ENCODE assay signal across 1 cellular context in the genomic region with DNA sequence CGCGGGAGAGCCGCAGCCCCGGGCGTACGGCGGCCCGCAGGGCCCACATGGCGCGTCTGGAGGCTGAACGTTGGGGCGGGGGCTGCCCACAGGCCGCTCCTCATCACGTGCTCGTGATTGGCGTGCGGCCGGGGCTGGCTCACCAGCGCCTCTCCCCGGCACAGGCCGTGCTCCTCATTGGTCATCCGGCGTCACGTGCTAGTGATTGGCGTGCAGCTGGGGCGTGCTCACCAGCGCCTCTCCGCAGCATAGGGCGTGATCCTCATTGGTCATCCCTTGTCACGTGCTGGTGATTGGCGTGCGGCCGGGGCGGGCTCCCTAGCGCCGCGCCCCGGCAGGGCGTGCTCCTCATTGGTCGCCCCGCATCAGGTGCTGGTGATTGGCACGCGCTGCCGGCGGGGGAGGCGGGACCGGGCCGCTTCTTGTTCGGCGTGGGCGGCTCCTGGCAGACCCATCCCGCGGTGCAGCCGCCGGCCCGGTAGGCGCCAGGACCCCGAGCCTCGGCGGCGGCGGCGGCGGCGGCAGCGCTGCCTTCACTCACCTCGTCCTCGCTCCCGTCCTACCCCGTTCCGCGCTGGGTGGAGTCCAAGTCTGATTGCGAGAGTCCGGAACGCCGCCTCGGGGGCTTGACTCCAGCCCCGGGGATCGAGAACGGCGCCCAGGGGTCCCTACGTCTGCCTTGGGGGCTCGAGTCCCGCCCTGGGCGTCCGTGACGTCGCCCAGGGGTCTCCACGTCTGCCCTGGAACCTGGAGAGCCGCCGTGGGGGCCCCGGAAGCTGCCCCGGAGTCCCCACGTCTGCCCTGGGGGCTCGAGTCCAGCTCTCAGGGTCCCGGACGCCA.
TF ChIP-seq lines count a peak whose summit lies in the region.

A gene with protein sequence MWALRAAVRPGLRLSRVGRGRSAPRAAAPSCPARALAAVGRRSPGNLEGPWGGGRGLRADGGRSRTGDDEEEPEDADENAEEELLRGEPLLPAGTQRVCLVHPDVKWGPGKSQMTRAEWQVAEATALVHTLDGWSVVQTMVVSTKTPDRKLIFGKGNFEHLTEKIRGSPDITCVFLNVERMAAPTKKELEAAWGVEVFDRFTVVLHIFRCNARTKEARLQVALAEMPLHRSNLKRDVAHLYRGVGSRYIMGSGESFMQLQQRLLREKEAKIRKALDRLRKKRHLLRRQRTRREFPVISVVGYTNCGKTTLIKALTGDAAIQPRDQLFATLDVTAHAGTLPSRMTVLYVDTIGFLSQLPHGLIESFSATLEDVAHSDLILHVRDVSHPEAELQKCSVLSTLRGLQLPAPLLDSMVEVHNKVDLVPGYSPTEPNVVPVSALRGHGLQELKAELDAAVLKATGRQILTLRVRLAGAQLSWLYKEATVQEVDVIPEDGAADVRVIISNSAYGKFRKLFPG (minus strand): TSS at position 58 of the 840 bp plus-strand sequence. CDS start 9 bp downstream, at position 49.

TF ChIP-seq in HepG2, 621 proteins besides CTCF, POLR2A, EP300 and RAD21 (continued from another document and continues in another):
- peak; percentile 93 for TF ChIP-seq TFE3 (CRISPR knock-in tag; IDR thresholded peaks at IDR 0.05)
- TF ChIP-seq, protein P1, sequence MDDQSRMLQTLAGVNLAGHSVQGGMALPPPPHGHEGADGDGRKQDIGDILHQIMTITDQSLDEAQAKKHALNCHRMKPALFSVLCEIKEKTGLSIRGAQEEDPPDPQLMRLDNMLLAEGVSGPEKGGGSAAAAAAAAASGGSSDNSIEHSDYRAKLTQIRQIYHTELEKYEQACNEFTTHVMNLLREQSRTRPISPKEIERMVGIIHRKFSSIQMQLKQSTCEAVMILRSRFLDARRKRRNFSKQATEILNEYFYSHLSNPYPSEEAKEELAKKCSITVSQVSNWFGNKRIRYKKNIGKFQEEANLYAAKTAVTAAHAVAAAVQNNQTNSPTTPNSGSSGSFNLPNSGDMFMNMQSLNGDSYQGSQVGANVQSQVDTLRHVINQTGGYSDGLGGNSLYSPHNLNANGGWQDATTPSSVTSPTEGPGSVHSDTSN (CRISPR knock-in tag; IDR thresholded peaks at IDR 0.05; ENCODE audit: borderline replicate concordance) = peak; percentile 99; the same call in 1 of the 2 replicates
- TF ChIP-seq POGK (CRISPR knock-in tag; conservative IDR thresholded peaks at IDR 0.05) = peak; percentile 97
- TF ChIP-seq ZFP1 (CRISPR knock-in tag; IDR thresholded peaks at IDR 0.05) = no peak
- peak; percentile 77 for TF ChIP-seq POLR2G (IDR thresholded peaks at IDR 0.05; ENCODE audit: low read depth, low read length)
- 0 out of 2 replicates have a peak, but pooled peaks have one; percentile 74 for TF ChIP-seq FIP1L1 (IDR thresholded peaks at IDR 0.05; ENCODE audit: borderline replicate concordance, insufficient read depth, low read depth, low read length)
- peak; percentile 85; the same call in 1 of the 2 replicates for TF ChIP-seq ARNT2 (CRISPR knock-in tag; IDR thresholded peaks at IDR 0.05; ENCODE audit: low read depth)
- TF ChIP-seq MNT (IDR thresholded peaks at IDR 0.05) = peak; percentile 94
- no peak for TF ChIP-seq ZBTB2 (CRISPR knock-in tag; IDR thresholded peaks at IDR 0.05; ENCODE audit: low read depth)
- TF ChIP-seq, protein P2, sequence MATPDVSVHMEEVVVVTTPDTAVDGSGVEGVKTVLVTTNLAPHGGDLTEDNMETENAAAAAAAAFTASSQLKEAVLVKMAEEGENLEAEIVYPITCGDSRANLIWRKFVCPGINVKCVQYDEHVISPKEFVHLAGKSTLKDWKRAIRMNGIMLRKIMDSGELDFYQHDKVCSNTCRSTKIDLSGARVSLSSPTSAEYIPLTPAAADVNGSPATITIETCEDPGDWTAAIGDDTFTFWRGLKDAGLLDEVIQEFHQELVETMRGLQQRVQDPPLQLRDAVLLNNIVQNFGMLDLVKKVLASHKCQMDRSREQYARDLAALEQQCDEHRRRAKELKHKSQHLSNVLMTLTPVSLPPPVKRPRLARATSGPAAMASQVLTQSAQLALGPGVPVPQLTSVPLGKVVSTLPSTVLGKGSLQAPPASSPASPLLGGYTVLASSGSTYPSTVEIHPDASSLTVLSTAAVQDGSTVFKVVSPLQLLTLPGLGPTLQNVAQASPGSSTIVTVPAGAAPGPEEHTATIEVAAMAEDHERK (CRISPR knock-in tag; IDR thresholded peaks at IDR 0.05; ENCODE audit: low read depth) = peak; percentile 28; the same call in 1 of the 2 replicates
- TF ChIP-seq GABPB1 (CRISPR knock-in tag; IDR thresholded peaks at IDR 0.05) = peak; percentile 80; the same call in 1 of the 2 replicates
- TF ChIP-seq TSC22D2 (CRISPR knock-in tag; IDR thresholded peaks at IDR 0.05; ENCODE audit: borderline replicate concordance) = 0 out of 2 replicates have a peak, but pooled peaks have one; percentile 21
- TF ChIP-seq ZNF136 (CRISPR knock-in tag; IDR thresholded peaks at IDR 0.05; ENCODE audit: low read depth) = 0 out of 2 replicates have a peak, but pooled peaks have one; percentile 63
- 0 out of 2 replicates have a peak, but pooled peaks have one; percentile 4 for TF ChIP-seq ZNF232 (CRISPR knock-in tag; IDR thresholded peaks at IDR 0.05; ENCODE audit: borderline replicate concordance)
- TF ChIP-seq SP4 (CRISPR knock-in tag; IDR thresholded peaks at IDR 0.05) = peak; percentile 100
- no peak for TF ChIP-seq RORA (CRISPR knock-in tag; IDR thresholded peaks at IDR 0.05)
- TF ChIP-seq ZNF776 (CRISPR knock-in tag; IDR thresholded peaks at IDR 0.05) = peak; percentile 19; the same call in 1 of the 2 replicates
- peak; percentile 80; the same call in 1 of the 2 replicates for TF ChIP-seq ATF7-NPFF (CRISPR knock-in tag; IDR thresholded peaks at IDR 0.05; ENCODE audit: low read depth)
- TF ChIP-seq LBX2 (CRISPR knock-in tag; IDR thresholded peaks at IDR 0.05; ENCODE audit: borderline replicate concordance) = 0 out of 2 replicates have a peak, but pooled peaks have one; percentile 64
- no peak for TF ChIP-seq PHB2 (IDR thresholded peaks at IDR 0.05; ENCODE audit: partially characterized antibody)
- TF ChIP-seq, protein P3, sequence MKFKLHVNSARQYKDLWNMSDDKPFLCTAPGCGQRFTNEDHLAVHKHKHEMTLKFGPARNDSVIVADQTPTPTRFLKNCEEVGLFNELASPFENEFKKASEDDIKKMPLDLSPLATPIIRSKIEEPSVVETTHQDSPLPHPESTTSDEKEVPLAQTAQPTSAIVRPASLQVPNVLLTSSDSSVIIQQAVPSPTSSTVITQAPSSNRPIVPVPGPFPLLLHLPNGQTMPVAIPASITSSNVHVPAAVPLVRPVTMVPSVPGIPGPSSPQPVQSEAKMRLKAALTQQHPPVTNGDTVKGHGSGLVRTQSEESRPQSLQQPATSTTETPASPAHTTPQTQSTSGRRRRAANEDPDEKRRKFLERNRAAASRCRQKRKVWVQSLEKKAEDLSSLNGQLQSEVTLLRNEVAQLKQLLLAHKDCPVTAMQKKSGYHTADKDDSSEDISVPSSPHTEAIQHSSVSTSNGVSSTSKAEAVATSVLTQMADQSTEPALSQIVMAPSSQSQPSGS (CRISPR knock-in tag; IDR thresholded peaks at IDR 0.05) = peak; percentile 73
- peak; percentile 63 for TF ChIP-seq PHF8 (CRISPR knock-in tag; IDR thresholded peaks at IDR 0.05)
- peak; percentile 47; the same call in 1 of the 2 replicates for TF ChIP-seq ZNF788 (CRISPR knock-in tag; IDR thresholded peaks at IDR 0.05; ENCODE audit: borderline replicate concordance)
- TF ChIP-seq ZBTB43 (CRISPR knock-in tag; conservative IDR thresholded peaks at IDR 0.05) = 0 out of 2 replicates have a peak, but pooled peaks have one; percentile 43
- TF ChIP-seq, protein P4, sequence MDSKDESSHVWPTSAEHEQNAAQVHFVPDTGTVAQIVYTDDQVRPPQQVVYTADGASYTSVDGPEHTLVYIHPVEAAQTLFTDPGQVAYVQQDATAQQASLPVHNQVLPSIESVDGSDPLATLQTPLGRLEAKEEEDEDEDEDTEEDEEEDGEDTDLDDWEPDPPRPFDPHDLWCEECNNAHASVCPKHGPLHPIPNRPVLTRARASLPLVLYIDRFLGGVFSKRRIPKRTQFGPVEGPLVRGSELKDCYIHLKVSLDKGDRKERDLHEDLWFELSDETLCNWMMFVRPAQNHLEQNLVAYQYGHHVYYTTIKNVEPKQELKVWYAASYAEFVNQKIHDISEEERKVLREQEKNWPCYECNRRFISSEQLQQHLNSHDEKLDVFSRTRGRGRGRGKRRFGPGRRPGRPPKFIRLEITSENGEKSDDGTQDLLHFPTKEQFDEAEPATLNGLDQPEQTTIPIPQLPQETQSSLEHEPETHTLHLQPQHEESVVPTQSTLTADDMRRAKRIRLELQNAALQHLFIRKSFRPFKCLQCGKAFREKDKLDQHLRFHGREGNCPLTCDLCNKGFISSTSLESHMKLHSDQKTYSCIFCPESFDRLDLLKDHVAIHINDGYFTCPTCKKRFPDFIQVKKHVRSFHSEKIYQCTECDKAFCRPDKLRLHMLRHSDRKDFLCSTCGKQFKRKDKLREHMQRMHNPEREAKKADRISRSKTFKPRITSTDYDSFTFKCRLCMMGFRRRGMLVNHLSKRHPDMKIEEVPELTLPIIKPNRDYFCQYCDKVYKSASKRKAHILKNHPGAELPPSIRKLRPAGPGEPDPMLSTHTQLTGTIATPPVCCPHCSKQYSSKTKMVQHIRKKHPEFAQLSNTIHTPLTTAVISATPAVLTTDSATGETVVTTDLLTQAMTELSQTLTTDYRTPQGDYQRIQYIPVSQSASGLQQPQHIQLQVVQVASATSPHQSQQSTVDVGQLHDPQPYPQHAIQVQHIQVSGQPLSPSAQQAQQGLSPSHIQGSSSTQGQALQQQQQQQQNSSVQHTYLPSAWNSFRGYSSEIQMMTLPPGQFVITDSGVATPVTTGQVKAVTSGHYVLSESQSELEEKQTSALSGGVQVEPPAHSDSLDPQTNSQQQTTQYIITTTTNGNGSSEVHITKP (CRISPR knock-in tag; IDR thresholded peaks at IDR 0.05; ENCODE audit: low read depth) = 0 out of 2 replicates have a peak, but pooled peaks have one; percentile 4
- TF ChIP-seq, protein P5, sequence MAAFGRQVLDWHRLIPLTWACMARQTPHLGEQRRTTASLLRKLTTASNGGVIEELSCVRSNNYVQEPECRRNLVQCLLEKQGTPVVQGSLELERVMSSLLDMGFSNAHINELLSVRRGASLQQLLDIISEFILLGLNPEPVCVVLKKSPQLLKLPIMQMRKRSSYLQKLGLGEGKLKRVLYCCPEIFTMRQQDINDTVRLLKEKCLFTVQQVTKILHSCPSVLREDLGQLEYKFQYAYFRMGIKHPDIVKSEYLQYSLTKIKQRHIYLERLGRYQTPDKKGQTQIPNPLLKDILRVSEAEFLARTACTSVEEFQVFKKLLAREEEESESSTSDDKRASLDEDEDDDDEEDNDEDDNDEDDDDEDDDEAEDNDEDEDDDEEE (CRISPR knock-in tag; IDR thresholded peaks at IDR 0.05) = peak; percentile 90
- TF ChIP-seq MEIS2 (CRISPR knock-in tag; IDR thresholded peaks at IDR 0.05) = 0 out of 2 replicates have a peak, but pooled peaks have one; percentile 62
